Comparison of ENCODE assay signal across 1 cellular context in the genomic region with DNA sequence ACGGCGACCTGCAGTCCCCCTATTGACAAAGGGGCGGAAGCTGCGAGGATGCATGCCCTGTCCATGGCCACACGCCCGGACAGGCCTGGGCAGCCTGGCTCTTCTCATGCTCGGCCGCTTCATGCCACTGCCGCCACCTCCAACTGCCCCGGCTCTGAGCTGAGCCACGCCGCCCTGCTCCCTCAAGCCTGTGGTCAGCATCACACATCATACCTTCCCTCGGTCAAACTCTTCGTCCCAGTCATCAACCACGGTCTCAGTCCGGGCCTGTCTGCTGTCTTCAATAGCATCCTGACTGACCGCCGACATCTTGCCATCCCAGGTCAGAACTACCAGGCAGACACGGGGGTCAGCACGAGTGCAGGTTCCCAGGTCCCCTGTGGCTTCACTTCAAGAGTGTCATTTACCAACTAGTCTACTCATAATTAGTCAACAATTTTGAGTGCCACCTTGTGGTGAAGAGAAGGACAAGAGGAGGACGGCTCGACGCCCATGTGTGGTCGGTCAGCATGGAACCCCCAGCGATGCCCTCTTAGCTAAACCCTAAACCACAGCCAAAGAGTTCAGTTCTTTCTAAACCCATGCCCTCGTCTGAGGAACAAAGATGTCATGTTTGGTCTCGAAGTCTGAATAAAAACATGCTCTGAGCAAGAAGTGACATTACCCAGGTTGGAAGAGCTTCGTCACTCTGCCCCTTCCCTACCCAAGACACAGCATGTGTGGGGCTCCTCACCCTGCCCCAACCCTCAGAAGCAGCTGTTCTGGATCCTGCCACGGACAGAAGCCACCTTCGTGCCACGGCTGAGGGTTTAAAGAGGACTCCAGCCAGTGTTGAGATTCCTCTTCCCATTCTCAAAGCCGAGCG.
TF ChIP-seq lines count a peak whose summit lies in the region.

No MANE protein-coding gene starts in this region.

TF ChIP-seq in WTC11, 78 proteins besides CTCF, POLR2A, EP300 and RAD21 (continued from another document):
- TF ChIP-seq PRDM15 (CRISPR knock-in tag; IDR thresholded peaks at IDR 0.05) (no peak), ZNF317 (CRISPR knock-in tag; IDR thresholded peaks at IDR 0.05; ENCODE audit: borderline replicate concordance, low read depth) (no peak), SMAD3 (CRISPR knock-in tag; IDR thresholded peaks at IDR 0.05; ENCODE audit: borderline replicate concordance) (no peak), NFYB (CRISPR knock-in tag; conservative IDR thresholded peaks at IDR 0.05; ENCODE audit: low read depth) (no peak), SP1 (CRISPR knock-in tag; conservative IDR thresholded peaks at IDR 0.05) (no peak), ZNF219 (CRISPR knock-in tag; IDR thresholded peaks at IDR 0.05; ENCODE audit: borderline replicate concordance) (no peak), ZNF263 (CRISPR knock-in tag; IDR thresholded peaks at IDR 0.05; ENCODE audit: low read depth) (no peak), JAZF1 (CRISPR knock-in tag; IDR thresholded peaks at IDR 0.05) (no peak), E2F5 (CRISPR knock-in tag; IDR thresholded peaks at IDR 0.05) (no peak), GABPB1 (CRISPR knock-in tag; IDR thresholded peaks at IDR 0.05) (no peak), ZNF396 (CRISPR knock-in tag; IDR thresholded peaks at IDR 0.05; ENCODE audit: borderline replicate concordance) (no peak), FOXP1 (CRISPR knock-in tag; IDR thresholded peaks at IDR 0.05; ENCODE audit: borderline replicate concordance) (no peak), IRF2 (CRISPR knock-in tag; IDR thresholded peaks at IDR 0.05; ENCODE audit: borderline replicate concordance, low read depth) (no peak)
- TF ChIP-seq, protein P1, sequence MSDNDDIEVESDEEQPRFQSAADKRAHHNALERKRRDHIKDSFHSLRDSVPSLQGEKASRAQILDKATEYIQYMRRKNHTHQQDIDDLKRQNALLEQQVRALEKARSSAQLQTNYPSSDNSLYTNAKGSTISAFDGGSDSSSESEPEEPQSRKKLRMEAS (CRISPR knock-in tag; IDR thresholded peaks at IDR 0.05) = no peak
- TF ChIP-seq, protein P2, sequence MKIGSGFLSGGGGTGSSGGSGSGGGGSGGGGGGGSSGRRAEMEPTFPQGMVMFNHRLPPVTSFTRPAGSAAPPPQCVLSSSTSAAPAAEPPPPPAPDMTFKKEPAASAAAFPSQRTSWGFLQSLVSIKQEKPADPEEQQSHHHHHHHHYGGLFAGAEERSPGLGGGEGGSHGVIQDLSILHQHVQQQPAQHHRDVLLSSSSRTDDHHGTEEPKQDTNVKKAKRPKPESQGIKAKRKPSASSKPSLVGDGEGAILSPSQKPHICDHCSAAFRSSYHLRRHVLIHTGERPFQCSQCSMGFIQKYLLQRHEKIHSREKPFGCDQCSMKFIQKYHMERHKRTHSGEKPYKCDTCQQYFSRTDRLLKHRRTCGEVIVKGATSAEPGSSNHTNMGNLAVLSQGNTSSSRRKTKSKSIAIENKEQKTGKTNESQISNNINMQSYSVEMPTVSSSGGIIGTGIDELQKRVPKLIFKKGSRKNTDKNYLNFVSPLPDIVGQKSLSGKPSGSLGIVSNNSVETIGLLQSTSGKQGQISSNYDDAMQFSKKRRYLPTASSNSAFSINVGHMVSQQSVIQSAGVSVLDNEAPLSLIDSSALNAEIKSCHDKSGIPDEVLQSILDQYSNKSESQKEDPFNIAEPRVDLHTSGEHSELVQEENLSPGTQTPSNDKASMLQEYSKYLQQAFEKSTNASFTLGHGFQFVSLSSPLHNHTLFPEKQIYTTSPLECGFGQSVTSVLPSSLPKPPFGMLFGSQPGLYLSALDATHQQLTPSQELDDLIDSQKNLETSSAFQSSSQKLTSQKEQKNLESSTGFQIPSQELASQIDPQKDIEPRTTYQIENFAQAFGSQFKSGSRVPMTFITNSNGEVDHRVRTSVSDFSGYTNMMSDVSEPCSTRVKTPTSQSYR (CRISPR knock-in tag; IDR thresholded peaks at IDR 0.05) = no peak
